Comparison of ENCODE assay signal across 23 cellular contexts in the genomic region with DNA sequence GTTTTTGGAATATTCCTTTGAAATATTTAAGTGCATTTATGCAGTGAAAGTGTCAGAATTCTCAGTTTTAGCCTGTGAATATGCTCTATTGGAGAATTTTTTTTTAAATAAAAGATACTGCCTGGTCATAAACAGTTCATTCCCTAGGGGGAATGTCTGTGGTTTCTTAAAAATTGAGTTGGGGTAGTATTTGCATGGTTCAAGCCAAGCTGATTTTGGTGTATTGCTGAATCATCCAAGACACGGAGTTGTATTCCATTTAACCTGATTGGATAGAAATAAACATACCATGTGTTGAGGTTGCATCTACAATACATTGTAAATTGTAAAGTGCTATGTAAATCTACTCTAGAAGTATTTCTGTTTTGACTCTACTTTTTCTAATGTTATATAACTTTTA.
"Had no signal": no experiment of that assay in that cellular context is flagged by ENCODE, and none has a peak within 500 bp of the region (broad histone marks: within the 10 kb centered on the region; RNA-seq: fewer than 3 reads in every experiment).

No MANE protein-coding gene starts in this region.

- H3K4me2 ChIP-seq: neural progenitor cell had no signal

- H3K27me3 ChIP-seq: cardiac muscle cell, neural progenitor cell, right lobe of liver, stomach, testis, tibial artery had no signal

- ATAC-seq: esophagus mucosa; left colon; left ventricle myocardium superior; naive thymus-derived CD4-positive, alpha-beta T cell; right lobe of liver; stimulated activated effector memory CD8-positive, alpha-beta T cell treated with anti-CD3 and anti-CD28 coated beads, Interleukin-12 subunit alpha, Interleukin-12 subunit beta, amount 100 ng/mL, for 72 hours had no signal

- H3K9me3 ChIP-seq: right lobe of liver, stomach, testis, tibial artery had no signal

- H3K27ac ChIP-seq: cardiac muscle cell, epithelial cell of prostate, neural progenitor cell, parathyroid adenoma, right lobe of liver, stomach, testis, tibial artery had no signal

- H3K4me1 ChIP-seq: neural progenitor cell, parathyroid adenoma, right lobe of liver, stomach, testis, tibial artery had no signal

- H3K79me2 ChIP-seq: parathyroid adenoma had no signal

- DNase-seq: cortex of kidney; effector CD4-positive, alpha-beta T cell; foreskin melanocyte; hippocampal formation; islet precursor cell; kidney glomerular epithelial cell; left colon; left ventricle myocardium superior; naive thymus-derived CD4-positive, alpha-beta T cell; right lobe of liver; stimulated activated CD4-positive, alpha-beta T cell treated with anti-CD3 and anti-CD28 coated beads, Interleukin-2, amount 100 ng/mL, for 24 hours; stimulated activated CD4-positive, alpha-beta T cell treated with anti-CD3 and anti-CD28 coated beads, Interleukin-4, amount 100 ng/mL, for 24 hours; stimulated activated naive CD4-positive, alpha-beta T cell treated with Interleukin-2 at 50 U/mL for 16 hours; stomach; testis; tibial artery had no signal

- H3K9ac ChIP-seq: neural progenitor cell, parathyroid adenoma had no signal

- H3K36me3 ChIP-seq: cardiac muscle cell, neural progenitor cell, right lobe of liver, stomach, tibial artery had no signal

- H3K4me3 ChIP-seq: cardiac muscle cell, lung, neural progenitor cell, right lobe of liver, stomach, testis, tibial artery had no signal

- H2AFZ ChIP-seq: neural progenitor cell, parathyroid adenoma had no signal
